Comparison of ENCODE assay signal across 8 cellular contexts in genomic region chr1:198167436-198167934, GRCh38. TPM values are rescaled to one million over a fixed set of nuclear protein-coding genes. Genes with fewer than 3 reads are reported as not detected.
A peak's percentile ranks its signal among the peaks of the same experiment; 100 is the strongest.
DNase-seq lines count a peak whose midpoint lies in the region; ATAC-seq and TF ChIP-seq lines count a peak whose summit lies in the region.

No MANE protein-coding gene starts in this region.

- H3K4me3 ChIP-seq in mesodermal cell (ENCODE audit: extremely low read depth, insufficient read depth, low read length, poor library complexity, severe bottlenecking): no peak overlapping the region

- intact Hi-C loops in Calu3 (cut with micrococcal nuclease; ENCODE audit: unreplicated experiment): no loop called here
- intact Hi-C loops in activated T-helper 1 cell treated with anti-CD3 and anti-CD28 coated beads, Interleukin-12 subunit alpha, Interleukin-12 subunit beta, Interleukin-2, Interleukin-4 antibody, amounts not matched to agents 30 ng/mL and 10 ng/mL and 1 ng/mL, durations not matched to agents 14 hours and 24 hours and 36 hours (cut with micrococcal nuclease): loop anchor here (1.0 to 10.0 kb wide), 9 partner anchors 8 to 1057 kb away; no protein-coding TSS in a partner anchor

- BruUV-seq in Calu3 (replicated peaks; lab: Mats Ljungman, UMichigan): no TSS peak

- CTCF ChIA-PET in Calu3 (lab: Charles Lee): interaction anchor here (0.9 to 1.2 kb wide), 2 partner anchors 12 to 172 kb away, joined by 3 read pairs; no protein-coding TSS in a partner anchor

- ATAC-seq in GM19455 (IDR thresholded peaks at IDR 0.05; ENCODE audit: unreplicated experiment) (peak; percentile 40), HG03442 (IDR thresholded peaks at IDR 0.05; ENCODE audit: unreplicated experiment) (peak; percentile 52)

- peak overlapping the region; percentile 14 for H3K27ac Mint-ChIP-seq in Calu3 (ENCODE audit: unreplicated experiment)
- H3K27ac Mint-ChIP-seq in activated T-helper 1 cell treated with anti-CD3 and anti-CD28 coated beads, Interleukin-12 subunit alpha, Interleukin-12 subunit beta, Interleukin-2, Interleukin-4 antibody, amounts not matched to agents 30 ng/mL and 10 ng/mL and 1 ng/mL, durations not matched to agents 14 hours and 24 hours and 36 hours: peak overlapping the region; percentile 91

- no peak for TF ChIP-seq CTCF in Calu3 (IDR thresholded peaks at IDR 0.05; ENCODE audit: unreplicated experiment)

- H3K4me3 Mint-ChIP-seq in Calu3 (ENCODE audit: low read depth, unreplicated experiment): peak overlapping the region; percentile 25
- peak overlapping the region; percentile 56 for H3K4me3 Mint-ChIP-seq in activated T-helper 1 cell treated with anti-CD3 and anti-CD28 coated beads, Interleukin-12 subunit alpha, Interleukin-12 subunit beta, Interleukin-2, Interleukin-4 antibody, amounts not matched to agents 30 ng/mL and 10 ng/mL and 1 ng/mL, durations not matched to agents 14 hours and 24 hours and 36 hours

- no peak for DNase-seq in Calu3
- DNase-seq in activated T-helper 1 cell treated with anti-CD3 and anti-CD28 coated beads, Interleukin-12 subunit alpha, Interleukin-12 subunit beta, Interleukin-2, Interleukin-4 antibody, amounts not matched to agents 30 ng/mL and 10 ng/mL and 1 ng/mL, durations not matched to agents 14 hours and 24 hours and 36 hours (ENCODE audit: low spot score): peak; percentile 20
- DNase-seq in COLO668 (lab: John Stamatoyannopoulos, UW; ENCODE audit: unreplicated experiment): no peak
- DNase-seq in islet precursor cell: no peak
- DNase-seq in COR-L47 (lab: John Stamatoyannopoulos, UW): no peak

- peaks cover 37% of the 10 kb centered on the region for H3K4me1 ChIP-seq in mesodermal cell (ENCODE audit: control insufficient read depth, insufficient read depth, low read length, poor library complexity, severe bottlenecking)

- H3K9me3 Mint-ChIP-seq in Calu3 (ENCODE audit: low read depth, unreplicated experiment): no peaks in the 10 kb centered on the region
- no peaks in the 10 kb centered on the region for H3K9me3 Mint-ChIP-seq in activated T-helper 1 cell treated with anti-CD3 and anti-CD28 coated beads, Interleukin-12 subunit alpha, Interleukin-12 subunit beta, Interleukin-2, Interleukin-4 antibody, amounts not matched to agents 30 ng/mL and 10 ng/mL and 1 ng/mL, durations not matched to agents 14 hours and 24 hours and 36 hours

- no peaks in the 10 kb centered on the region for H3K36me3 ChIP-seq in mesodermal cell (ENCODE audit: control insufficient read depth, insufficient read depth, low read length)

- peak overlapping the region; percentile 31 for H3K27ac ChIP-seq in mesodermal cell (ENCODE audit: low read depth, low read length, severe bottlenecking)

- H3K36me3 Mint-ChIP-seq in Calu3 (ENCODE audit: insufficient read depth, unreplicated experiment): peaks cover 13% of the 10 kb centered on the region
- peaks cover 19% of the 10 kb centered on the region for H3K36me3 Mint-ChIP-seq in activated T-helper 1 cell treated with anti-CD3 and anti-CD28 coated beads, Interleukin-12 subunit alpha, Interleukin-12 subunit beta, Interleukin-2, Interleukin-4 antibody, amounts not matched to agents 30 ng/mL and 10 ng/mL and 1 ng/mL, durations not matched to agents 14 hours and 24 hours and 36 hours (ENCODE audit: low read depth)

- H3K27me3 Mint-ChIP-seq in Calu3 (ENCODE audit: unreplicated experiment): no peaks in the 10 kb centered on the region
- no peaks in the 10 kb centered on the region for H3K27me3 Mint-ChIP-seq in activated T-helper 1 cell treated with anti-CD3 and anti-CD28 coated beads, Interleukin-12 subunit alpha, Interleukin-12 subunit beta, Interleukin-2, Interleukin-4 antibody, amounts not matched to agents 30 ng/mL and 10 ng/mL and 1 ng/mL, durations not matched to agents 14 hours and 24 hours and 36 hours (ENCODE audit: insufficient read depth)

- no peaks in the 10 kb centered on the region for H3K9me3 ChIP-seq in mesodermal cell (ENCODE audit: control insufficient read depth, low read length)

- 84 to 91% methylated on average over 3 of the region's 3 CpGs for WGBS in mesodermal cell (ENCODE audit: insufficient coverage in 2 of 2), 2 experiments

- peaks cover 77% of the 10 kb centered on the region for H3K4me1 Mint-ChIP-seq in Calu3 (ENCODE audit: low read depth, unreplicated experiment)
- peaks cover 78% of the 10 kb centered on the region for H3K4me1 Mint-ChIP-seq in activated T-helper 1 cell treated with anti-CD3 and anti-CD28 coated beads, Interleukin-12 subunit alpha, Interleukin-12 subunit beta, Interleukin-2, Interleukin-4 antibody, amounts not matched to agents 30 ng/mL and 10 ng/mL and 1 ng/mL, durations not matched to agents 14 hours and 24 hours and 36 hours (ENCODE audit: low read depth)

RNA-seq across cellular contexts. Expression of gene NEK7, which starts 10.7 kb away (rescaled TPM):
- 136 and 145 TPM in 2 replicates for total RNA-seq in Calu3 (2022)
- 69.3 and 71.8 TPM in 2 replicates for total RNA-seq in activated T-helper 1 cell treated with anti-CD3 and anti-CD28 coated beads, Interleukin-12 subunit alpha, Interleukin-12 subunit beta, Interleukin-2, Interleukin-4 antibody, amounts not matched to agents 30 ng/mL and 10 ng/mL and 1 ng/mL, durations not matched to agents 14 hours and 24 hours and 36 hours
- 30.0 TPM for polyA plus RNA-seq in mesodermal cell (2013, experiment 1 of 2)
- 33.9 TPM for polyA plus RNA-seq in mesodermal cell (2013, experiment 2 of 2)
